Comparison of ENCODE assay signal across 8 cellular contexts in genomic region chr4:72326692-72327632, GRCh38.
DNase-seq lines count a peak whose midpoint lies in the region; ATAC-seq and TF ChIP-seq lines count a peak whose summit lies in the region.

No MANE protein-coding gene starts in this region.

- no peaks in the 10 kb centered on the region for H3K36me3 ChIP-seq in HEK293 (ENCODE audit: control insufficient read depth in 2 of 2, insufficient read depth in 1 of 2, low read length in 2 of 2)
- H3K36me3 ChIP-seq in sigmoid colon: no peaks in the 10 kb centered on the region

- H3K27ac ChIP-seq in HEK293 (ENCODE audit: extremely low read depth, low read depth, low read length): no peak overlapping the region
- no peak overlapping the region for H3K27ac ChIP-seq in sigmoid colon

- no peaks in the 10 kb centered on the region for H3K9me3 Mint-ChIP-seq in activated CD8-positive, alpha-beta memory T cell treated with anti-CD3 and anti-CD28 coated beads, Interleukin-2, amount 10 ng/mL, durations not matched to agents 7 days and 5 days (ENCODE audit: low read depth)
- H3K9me3 Mint-ChIP-seq in activated naive CD4-positive, alpha-beta T cell treated with anti-CD3 and anti-CD28 coated beads, Interleukin-2, amount 50 U/mL, for 72 hours: no peaks in the 10 kb centered on the region

- H3K27ac Mint-ChIP-seq in activated CD8-positive, alpha-beta memory T cell treated with anti-CD3 and anti-CD28 coated beads, Interleukin-2, amount 10 ng/mL, durations not matched to agents 7 days and 5 days: no peak overlapping the region
- no peak overlapping the region for H3K27ac Mint-ChIP-seq in activated naive CD4-positive, alpha-beta T cell treated with anti-CD3 and anti-CD28 coated beads, Interleukin-2, amount 50 U/mL, for 72 hours

- WGBS in sigmoid colon, 2 donors: 43 to 53% methylated on average over 2 of the region's 2 CpGs

- no peak overlapping the region for H3K4me3 ChIP-seq in HEK293 (ENCODE audit: low read depth, low read length)
- H3K4me3 ChIP-seq in sigmoid colon: no peak overlapping the region

- CTCF ChIA-PET in HEK293 (lab: Yijun Ruan, JAX): interaction anchor here (0.5 to 4.0 kb wide), 20 partner anchors 9 to 720 kb away, joined by 3 to 45 read pairs (median 4); no protein-coding TSS in a partner anchor
- CTCF ChIA-PET in activated CD8-positive, alpha-beta memory T cell treated with anti-CD3 and anti-CD28 coated beads, Interleukin-2, amount 10 ng/mL, durations not matched to agents 7 days and 5 days (lab: Charles Lee): interaction anchor here (0.8 to 1.6 kb wide), 5 partner anchors 14 to 147 kb away, joined by 3 to 4 read pairs (median 3); no protein-coding TSS in a partner anchor

- no peaks in the 10 kb centered on the region for H3K4me1 Mint-ChIP-seq in activated CD8-positive, alpha-beta memory T cell treated with anti-CD3 and anti-CD28 coated beads, Interleukin-2, amount 10 ng/mL, durations not matched to agents 7 days and 5 days

- H3K9me3 ChIP-seq in HEK293 (ENCODE audit: control insufficient read depth, insufficient read depth, low read depth, low read length) (no peaks in the 10 kb centered on the region), sigmoid colon (no peaks in the 10 kb centered on the region)

- TF ChIP-seq CTCF in HEK293 (tag by site-specific recombination; IDR thresholded peaks at IDR 0.05) (no peak), sigmoid colon (IDR thresholded peaks at IDR 0.05) (peak in 3 of 4 experiments; percentile 16 to 49 (median 49))

- POLR2A ChIA-PET in HEK293 (lab: Yijun Ruan, JAX): no interaction called here

- no peak overlapping the region for H3K4me3 Mint-ChIP-seq in activated CD8-positive, alpha-beta memory T cell treated with anti-CD3 and anti-CD28 coated beads, Interleukin-2, amount 10 ng/mL, durations not matched to agents 7 days and 5 days

- intact Hi-C loops in sigmoid colon (cut with DNase I): loop anchor here (5.0 kb wide), 1 partner anchor 140 kb away; no protein-coding TSS in a partner anchor
- intact Hi-C loops in sciatic nerve (cut with DNase I): no loop called here

- H3K27me3 Mint-ChIP-seq in activated CD8-positive, alpha-beta memory T cell treated with anti-CD3 and anti-CD28 coated beads, Interleukin-2, amount 10 ng/mL, durations not matched to agents 7 days and 5 days: peaks cover 10% of the 10 kb centered on the region

- ATAC-seq in activated CD8-positive, alpha-beta memory T cell treated with anti-CD3 and anti-CD28 coated beads, Interleukin-2, amount 10 ng/mL, durations not matched to agents 7 days and 5 days: no peak
- ATAC-seq in sciatic nerve: no peak
- ATAC-seq in activated naive CD4-positive, alpha-beta T cell treated with anti-CD3 and anti-CD28 coated beads, Interleukin-2, amount 50 U/mL, for 72 hours: no peak

- no peaks in the 10 kb centered on the region for H3K36me3 Mint-ChIP-seq in activated CD8-positive, alpha-beta memory T cell treated with anti-CD3 and anti-CD28 coated beads, Interleukin-2, amount 10 ng/mL, durations not matched to agents 7 days and 5 days
- no peaks in the 10 kb centered on the region for H3K36me3 Mint-ChIP-seq in activated naive CD4-positive, alpha-beta T cell treated with anti-CD3 and anti-CD28 coated beads, Interleukin-2, amount 50 U/mL, for 72 hours

- DNase-seq in AML-193 (lab: John Stamatoyannopoulos, UW): peak; percentile 4 to 13
- DNase-seq in OCI-M1 (lab: John Stamatoyannopoulos, UW): peak; percentile 65
- DNase-seq in erythroblast (lab: John Stamatoyannopoulos, UW): peak; percentile 34 to 47
- no peak for DNase-seq in sigmoid colon
- no peak for DNase-seq in activated CD8-positive, alpha-beta memory T cell treated with anti-CD3 and anti-CD28 coated beads, Interleukin-2, amount 10 ng/mL, durations not matched to agents 7 days and 5 days
- DNase-seq in sciatic nerve (ENCODE audit: low spot score): no peak
- DNase-seq in activated naive CD4-positive, alpha-beta T cell treated with anti-CD3 and anti-CD28 coated beads, Interleukin-2, amount 50 U/mL, for 72 hours (ENCODE audit: low spot score in 2 of 2): no peak

- no peak for TF ChIP-seq EP300 in sigmoid colon (IDR thresholded peaks at IDR 0.05)

- H3K4me1 ChIP-seq in HEK293 (ENCODE audit: control insufficient read depth, insufficient read depth, low read length) (peaks cover 10% of the 10 kb centered on the region; the same call in 1 of the 2 replicates), sigmoid colon (no peaks in the 10 kb centered on the region)

- TF ChIP-seq POLR2A in erythroblast (IDR thresholded peaks at IDR 0.05; ENCODE audit: low read length) (no peak), sigmoid colon (IDR thresholded peaks at IDR 0.05) (no peak)

- no peaks in the 10 kb centered on the region for H3K27me3 ChIP-seq in sigmoid colon

TF ChIP-seq in HEK293, 187 proteins besides CTCF, POLR2A, EP300 and RAD21:
- TF ChIP-seq ZNF654 (tag by site-specific recombination; IDR thresholded peaks at IDR 0.05; ENCODE audit: low read depth) (peak; percentile 63), SP2 (tag by site-specific recombination; IDR thresholded peaks at IDR 0.05) (no peak)

Comparison
In these comparisons a context has a peak if more than half of its experiments do, and no peak if none do; other contexts are left out.
1. DNase-seq: peak in AML-193 (2 of 2), OCI-M1 (single experiment) and erythroblast (2 of 2); none in sigmoid colon (single experiment), activated CD8-positive, alpha-beta memory T cell treated with anti-CD3 and anti-CD28 coated beads, Interleukin-2, amount 10 ng/mL, durations not matched to agents 7 days and 5 days (single experiment), sciatic nerve (single experiment) and activated naive CD4-positive, alpha-beta T cell treated with anti-CD3 and anti-CD28 coated beads, Interleukin-2, amount 50 U/mL, for 72 hours (0 of 2).